1 cellular context compared by ENCODE assay signal in the genomic region with DNA sequence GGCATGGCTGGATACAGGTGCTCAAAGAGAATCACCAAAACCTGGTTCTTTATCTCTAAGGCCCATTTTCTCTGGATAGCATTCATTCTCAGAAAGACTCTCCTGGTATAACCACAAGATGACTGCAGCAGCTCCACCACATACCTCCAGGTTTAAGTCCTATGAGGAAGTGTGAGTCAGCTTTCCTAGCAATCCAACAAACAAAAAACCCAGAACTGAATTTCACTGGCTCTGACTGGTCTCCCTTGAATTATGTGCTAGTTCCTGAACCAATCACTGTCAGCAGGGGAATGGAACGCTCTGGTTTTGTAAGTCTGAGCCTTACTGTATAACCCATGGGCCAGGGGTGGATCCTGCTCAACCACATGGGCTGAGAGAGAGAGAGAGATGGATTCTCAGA.
TF ChIP-seq lines count a peak whose summit lies in the region.

No MANE protein-coding gene starts in this region.

TF ChIP-seq in K562, 482 proteins besides CTCF, POLR2A, EP300 and RAD21:
- no peak for TF ChIP-seq SRSF9 (IDR thresholded peaks at IDR 0.05; ENCODE audit: borderline replicate concordance, low read depth, low read length)
- TF ChIP-seq, protein P1, sequence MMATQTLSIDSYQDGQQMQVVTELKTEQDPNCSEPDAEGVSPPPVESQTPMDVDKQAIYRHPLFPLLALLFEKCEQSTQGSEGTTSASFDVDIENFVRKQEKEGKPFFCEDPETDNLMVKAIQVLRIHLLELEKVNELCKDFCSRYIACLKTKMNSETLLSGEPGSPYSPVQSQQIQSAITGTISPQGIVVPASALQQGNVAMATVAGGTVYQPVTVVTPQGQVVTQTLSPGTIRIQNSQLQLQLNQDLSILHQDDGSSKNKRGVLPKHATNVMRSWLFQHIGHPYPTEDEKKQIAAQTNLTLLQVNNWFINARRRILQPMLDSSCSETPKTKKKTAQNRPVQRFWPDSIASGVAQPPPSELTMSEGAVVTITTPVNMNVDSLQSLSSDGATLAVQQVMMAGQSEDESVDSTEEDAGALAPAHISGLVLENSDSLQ (IDR thresholded peaks at IDR 0.05) = peak; percentile 40
